21 cellular contexts compared by ENCODE assay signal in genomic region chr13:52879950-52880650, GRCh38. TPM values are rescaled to one million over a fixed set of nuclear protein-coding genes. Genes with fewer than 3 reads are reported as not detected.
DNase-seq lines count a peak whose midpoint lies in the region; ATAC-seq and TF ChIP-seq lines count a peak whose summit lies in the region.
"Had no signal": no experiment of that assay in that cellular context is flagged by ENCODE, and none has a peak within 500 bp of the region (broad histone marks: within the 10 kb centered on the region; RNA-seq: fewer than 3 reads in every experiment).

No MANE protein-coding gene starts in this region.

- intact Hi-C loops in aorta (cut with DNase I) (no loop called here), MCF 10A (cut with micrococcal nuclease) (no loop called here)

- no peak overlapping the region for H3K27ac Mint-ChIP-seq in MCF 10A (ENCODE audit: low read depth, unreplicated experiment)
- H3K27ac Mint-ChIP-seq: activated naive CD4-positive, alpha-beta T cell treated with anti-CD3 and anti-CD28 coated beads, Interleukin-2, amount 50 U/mL, for 72 hours; naive thymus-derived CD4-positive, alpha-beta T cell had no signal

- no peaks in the 10 kb centered on the region for H3K36me3 Mint-ChIP-seq in MCF 10A (ENCODE audit: insufficient read depth, unreplicated experiment)

- H3K9me3 ChIP-seq in HAP-1 (no peaks in the 10 kb centered on the region), iPS DF 6.9 (ENCODE audit: control insufficient read depth, insufficient read depth, low read length) (no peaks in the 10 kb centered on the region), aorta (ENCODE audit: control insufficient read depth, low read length) (peaks cover 1% of the 10 kb centered on the region)
- H3K9me3 ChIP-seq: SJSA1, testis had no signal

- no CpG with 5 or more reads among the region's 5 CpGs for WGBS in iPS DF 6.9 (ENCODE audit: insufficient coverage, insufficient read length)
- 12 to 19% methylated on average over 5 of the region's 5 CpGs for WGBS in aorta, 2 donors

- DNase-seq in COR-L47 (lab: John Stamatoyannopoulos, UW): peak; percentile 47
- peak; percentile 72 to 93 for DNase-seq in HAP-1 (ENCODE audit: low spot score in 2 of 2)
- peak; percentile 57 for DNase-seq in NCI-H345 (lab: John Stamatoyannopoulos, UW)
- DNase-seq in iPS DF 6.9 (ENCODE audit: low read depth, low spot score): peak; percentile 29
- DNase-seq in GM19240 (ENCODE audit: insufficient read length, low spot score): no peak
- no peak for DNase-seq in aorta
- no peak for DNase-seq in MCF 10A (ENCODE audit: unreplicated experiment)
- DNase-seq: activated CD4-positive, alpha-beta T cell treated with anti-CD3 and anti-CD28 coated beads for 48 hours; Caco-2; effector memory CD4-positive, alpha-beta T cell; hypothalamus; lower lobe of right lung; naive thymus-derived CD4-positive, alpha-beta T cell; NCI-H187; OCI-M1; T1000; testis had no signal

- no peaks in the 10 kb centered on the region for H3K36me3 ChIP-seq in HAP-1 (replicated peaks)
- H3K36me3 ChIP-seq in iPS DF 6.9 (ENCODE audit: control insufficient read depth, insufficient read depth, low read length): no peaks in the 10 kb centered on the region
- no peaks in the 10 kb centered on the region for H3K36me3 ChIP-seq in aorta (ENCODE audit: control insufficient read depth in 1 of 2, insufficient read depth in 2 of 2, low read length in 1 of 2)
- H3K36me3 ChIP-seq: lower lobe of right lung, SJSA1 had no signal

- H3K4me1 ChIP-seq in HAP-1 (peaks cover 32% of the 10 kb centered on the region), iPS DF 6.9 (ENCODE audit: control insufficient read depth, insufficient read depth, low read length) (peaks cover 5% of the 10 kb centered on the region), aorta (ENCODE audit: control insufficient read depth in 1 of 2, insufficient read depth in 2 of 2, low read length in 2 of 2) (peaks cover 2 to 16% of the 10 kb centered on the region in 2 donors)
- H3K4me1 ChIP-seq: lower lobe of right lung, SJSA1, testis had no signal

- no peak for TF ChIP-seq CTCF in MCF 10A (IDR thresholded peaks at IDR 0.05; ENCODE audit: unreplicated experiment)

- in situ Hi-C loops in HAP-1 (cut with MboI; ENCODE audit: low sequenced_read_pairs): no loop called here

- H3K4me3 ChIP-seq in HAP-1 (no peak overlapping the region), iPS DF 6.9 (ENCODE audit: low read length) (no peak overlapping the region), aorta (ENCODE audit: low read length in 2 of 2) (no peak overlapping the region)
- H3K4me3 ChIP-seq: lower lobe of right lung, SJSA1, testis had no signal

- CTCF ChIA-PET in MCF 10A (lab: Yijun Ruan, JAX): interaction anchor here (0.6 to 2.7 kb wide), 4 partner anchors 11 to 1986 kb away, joined by 3 to 11 read pairs (median 3); no protein-coding TSS in a partner anchor

- no TSS peak for BruUV-seq in MCF 10A (replicated peaks; lab: Mats Ljungman, UMichigan)

- peaks cover 2% of the 10 kb centered on the region for H3K9me3 Mint-ChIP-seq in MCF 10A (ENCODE audit: unreplicated experiment)

- H3K4me3 Mint-ChIP-seq in MCF 10A (ENCODE audit: unreplicated experiment): no peak overlapping the region
- H3K4me3 Mint-ChIP-seq: naive thymus-derived CD4-positive, alpha-beta T cell had no signal

- H3K27ac ChIP-seq in iPS DF 6.9 (ENCODE audit: low read length) (no peak overlapping the region), aorta (ENCODE audit: low read depth in 1 of 2, low read length in 2 of 2) (no peak overlapping the region)
- H3K27ac ChIP-seq: lower lobe of right lung, SJSA1, testis had no signal

- ATAC-seq in GM19455 (IDR thresholded peaks at IDR 0.05; ENCODE audit: unreplicated experiment) (no peak), aorta (ENCODE audit: low FRiP score) (no peak)
- ATAC-seq: activated naive CD4-positive, alpha-beta T cell treated with anti-CD3 and anti-CD28 coated beads, Interleukin-2, amount 50 U/mL, for 72 hours; lower lobe of right lung; naive thymus-derived CD4-positive, alpha-beta T cell had no signal

- H3K4me1 Mint-ChIP-seq in MCF 10A (ENCODE audit: insufficient read depth, unreplicated experiment): no peaks in the 10 kb centered on the region
- H3K4me1 Mint-ChIP-seq: naive thymus-derived CD4-positive, alpha-beta T cell had no signal

- H3K27me3 ChIP-seq in HAP-1 (ENCODE audit: low read depth) (no peaks in the 10 kb centered on the region), iPS DF 6.9 (ENCODE audit: control insufficient read depth, insufficient read depth, low read length) (peaks cover 6% of the 10 kb centered on the region; the same call in 1 of the 2 replicates), aorta (ENCODE audit: control insufficient read depth in 1 of 2, insufficient read depth in 2 of 2, low read length in 1 of 2) (no peaks in the 10 kb centered on the region)
- H3K27me3 ChIP-seq: SJSA1, testis had no signal

- H3K27me3 Mint-ChIP-seq in MCF 10A (ENCODE audit: insufficient read depth, unreplicated experiment): peaks cover 30% of the 10 kb centered on the region

- POLR2A ChIA-PET in MCF 10A (lab: Yijun Ruan, JAX): no interaction called here

RNA-seq across cellular contexts. Expression of gene PCDH8, which starts 31.7 kb away (rescaled TPM):
- total RNA-seq in aorta (under 1 TPM in 1 of 2 donors, not detected in 1; 0.21 TPM), MCF 10A (2022) (not detected in 2 replicates)
- polyA plus RNA-seq in aorta: not detected
- total RNA-seq: activated naive CD4-positive, alpha-beta T cell treated with anti-CD3 and anti-CD28 coated beads, Interleukin-2, amount 50 U/mL, for 72 hours; Caco-2; cardiac septum; lower lobe of right lung; naive thymus-derived CD4-positive, alpha-beta T cell; SJSA1 had no signal
- polyA plus RNA-seq: naive thymus-derived CD4-positive, alpha-beta T cell had no signal

Comparison
In these comparisons a context has a peak if more than half of its experiments do, and no peak if none do; other contexts are left out.
1. DNase-seq: peak in COR-L47 (single experiment), HAP-1 (2 of 2), NCI-H345 (single experiment) and iPS DF 6.9 (single experiment); none in GM19240 (single experiment), aorta (0 of 2) and MCF 10A (single experiment).